Comparison of ENCODE assay signal across 1 cellular context in the genomic region with DNA sequence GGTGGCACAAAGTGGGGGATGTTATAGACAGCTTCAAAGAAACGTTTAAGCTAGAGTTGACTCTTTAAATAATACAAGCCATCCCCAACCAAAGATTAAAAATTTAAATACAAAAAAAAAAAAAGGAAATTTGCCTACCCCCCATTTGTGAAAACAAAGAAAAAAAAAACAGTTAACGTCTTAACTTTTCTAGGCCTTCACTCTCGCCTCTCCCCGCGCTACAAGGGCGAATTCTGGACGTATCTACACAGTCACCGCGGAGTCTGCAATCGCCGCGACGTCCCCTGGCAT.
TF ChIP-seq lines count a peak whose summit lies in the region.

No MANE protein-coding gene starts in this region.

TF ChIP-seq in HCT116, 20 proteins besides CTCF, POLR2A, EP300 and RAD21 (continued from another document):
- TF ChIP-seq EZH2phosphoT487 (IDR thresholded peaks at IDR 0.05; ENCODE audit: borderline replicate concordance) (no peak), EGR1 (IDR thresholded peaks at IDR 0.05; ENCODE audit: low read depth) (no peak), EZH2 (IDR thresholded peaks at IDR 0.05) (no peak), SRF (IDR thresholded peaks at IDR 0.05; ENCODE audit: low read depth) (no peak), YY1 (IDR thresholded peaks at IDR 0.05; ENCODE audit: extremely low read depth, insufficient replicate concordance, low read depth, low read length) (no peak), FOSL1 (IDR thresholded peaks at IDR 0.05; ENCODE audit: low read depth) (no peak), JUND (IDR thresholded peaks at IDR 0.05) (no peak), CEBPB (IDR thresholded peaks at IDR 0.05; ENCODE audit: low read depth) (no peak)
- TF ChIP-seq, protein P1, sequence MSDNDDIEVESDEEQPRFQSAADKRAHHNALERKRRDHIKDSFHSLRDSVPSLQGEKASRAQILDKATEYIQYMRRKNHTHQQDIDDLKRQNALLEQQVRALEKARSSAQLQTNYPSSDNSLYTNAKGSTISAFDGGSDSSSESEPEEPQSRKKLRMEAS (IDR thresholded peaks at IDR 0.05): no peak
